15 cellular contexts compared by ENCODE assay signal in genomic region chr11:2558402-2558801, GRCh38.
"Had no signal": no experiment of that assay in that cellular context is flagged by ENCODE, and none has a peak within 500 bp of the region (broad histone marks: within the 10 kb centered on the region; RNA-seq: fewer than 3 reads in every experiment).

No MANE protein-coding gene starts in this region.

- H3K4me3 ChIP-seq: gastroesophageal sphincter had no signal

- H3K27ac Mint-ChIP-seq: activated CD8-positive, alpha-beta memory T cell treated with anti-CD3 and anti-CD28 coated beads, Interleukin-2, amount 10 ng/mL, durations not matched to agents 7 days and 5 days; activated T-cell treated with anti-CD3 and anti-CD28 coated beads, Interleukin-2, amount 50 U/mL, for 24 hours; nephron progenitor cell; type B pancreatic cell had no signal

- DNase-seq: activated CD4-positive, alpha-beta T cell treated with anti-CD3 and anti-CD28 coated beads, Interleukin-2, amount 50 U/mL, for 4 hours; activated CD8-positive, alpha-beta memory T cell treated with anti-CD3 and anti-CD28 coated beads, Interleukin-2, amount 10 ng/mL, durations not matched to agents 7 days and 5 days; activated T-cell treated with anti-CD3 and anti-CD28 coated beads, Interleukin-2, amount 50 U/mL, for 24 hours; central memory CD4-positive, alpha-beta T cell; cortex of kidney; effector memory CD4-positive, alpha-beta T cell; nephron progenitor cell; retina; stimulated activated CD4-positive, alpha-beta T cell treated with anti-CD3 and anti-CD28 coated beads, Interleukin-2, amount 100 ng/mL, for 24 hours; stimulated activated naive CD4-positive, alpha-beta T cell treated with Interleukin-2 at 50 U/mL for 16 hours had no signal

- H3K27me3 Mint-ChIP-seq: activated CD8-positive, alpha-beta memory T cell treated with anti-CD3 and anti-CD28 coated beads, Interleukin-2, amount 10 ng/mL, durations not matched to agents 7 days and 5 days; activated T-cell treated with anti-CD3 and anti-CD28 coated beads, Interleukin-2, amount 50 U/mL, for 24 hours had no signal

- H3K4me3 Mint-ChIP-seq: activated CD8-positive, alpha-beta memory T cell treated with anti-CD3 and anti-CD28 coated beads, Interleukin-2, amount 10 ng/mL, durations not matched to agents 7 days and 5 days; activated T-cell treated with anti-CD3 and anti-CD28 coated beads, Interleukin-2, amount 50 U/mL, for 24 hours; nephron progenitor cell; type B pancreatic cell had no signal

- H3K9me3 Mint-ChIP-seq: activated T-cell treated with anti-CD3 and anti-CD28 coated beads, Interleukin-2, amount 50 U/mL, for 24 hours had no signal

- H3K27me3 ChIP-seq: gastroesophageal sphincter had no signal

- H3K27ac ChIP-seq: epithelial cell of prostate, gastroesophageal sphincter, parathyroid adenoma had no signal

- H3K4me1 Mint-ChIP-seq: activated CD8-positive, alpha-beta memory T cell treated with anti-CD3 and anti-CD28 coated beads, Interleukin-2, amount 10 ng/mL, durations not matched to agents 7 days and 5 days had no signal

- H3K4me1 ChIP-seq: gastroesophageal sphincter, parathyroid adenoma had no signal

- H3K36me3 ChIP-seq: gastroesophageal sphincter had no signal

- H3K9me3 ChIP-seq: gastroesophageal sphincter had no signal

- ATAC-seq: activated CD4-positive, CD25-positive, alpha-beta regulatory T cell treated with anti-CD3 and anti-CD28 coated beads, Interleukin-2, amount 50 U/mL, for 24 hours; activated CD8-positive, alpha-beta memory T cell treated with anti-CD3 and anti-CD28 coated beads, Interleukin-2, amount 10 ng/mL, durations not matched to agents 7 days and 5 days; gastroesophageal sphincter had no signal

- H3K36me3 Mint-ChIP-seq: activated CD8-positive, alpha-beta memory T cell treated with anti-CD3 and anti-CD28 coated beads, Interleukin-2, amount 10 ng/mL, durations not matched to agents 7 days and 5 days; type B pancreatic cell had no signal
